ENCODE assay signal across 8 cellular contexts in genomic region chr2:31137211-31138036, GRCh38. TPM values are rescaled to one million over a fixed set of nuclear protein-coding genes. Genes with fewer than 3 reads are reported as not detected.
DNase-seq lines count a peak whose midpoint lies in the region; ATAC-seq, FAIRE-seq and TF ChIP-seq lines count a peak whose summit lies in the region.

No MANE protein-coding gene starts in this region.

- peak overlapping the region; percentile 90 for H3K4me2 ChIP-seq in A549

- H3K36me3 ChIP-seq in rectal smooth muscle tissue (ENCODE audit: control insufficient read depth, insufficient read depth, low read length): no peaks in the 10 kb centered on the region

- peaks cover 64% of the 10 kb centered on the region for H3K27me3 Mint-ChIP-seq in T-helper 17 cell

- TF ChIP-seq CTCF in A549 (IDR thresholded peaks at IDR 0.05) (no peak), GM13977 (IDR thresholded peaks at IDR 0.05; ENCODE audit: extremely low read depth, insufficient read depth, missing control alignments) (no peak)

- H3K9me3 ChIP-seq in A549 (no peaks in the 10 kb centered on the region), T-helper 17 cell (ENCODE audit: control insufficient read depth, low read length, poor library complexity, severe bottlenecking) (peaks cover 2% of the 10 kb centered on the region)

- POLR2A ChIA-PET in A549 (lab: Yijun Ruan, JAX) (interaction anchor here (1.0 to 1.5 kb wide), 5 partner anchors 14 to 426 kb away, joined by 3 to 5 read pairs (median 4); partner anchors contain the start of gene EHD3), HEK293T (lab: Yijun Ruan, JAX) (no interaction called here)

- TF ChIP-seq POLR2A in A549 (IDR thresholded peaks at IDR 0.05; ENCODE audit: low read length): no peak

- H3K4me3 ChIP-seq in A549: peak overlapping the region; percentile 63
- H3K4me3 ChIP-seq in rectal smooth muscle tissue (ENCODE audit: low read length): peak overlapping the region; percentile 61

- peak overlapping the region; percentile 76 for H3K4me3 Mint-ChIP-seq in T-helper 17 cell

- ATAC-seq in A549 (peak; percentile 54 to 60), T-helper 17 cell (no peak), HG03442 (IDR thresholded peaks at IDR 0.05; ENCODE audit: unreplicated experiment) (no peak)

- FAIRE-seq in A549 (lab: Jason Lieb, UNC): no peak

- H3K27me3 ChIP-seq in rectal smooth muscle tissue (ENCODE audit: control insufficient read depth, insufficient read depth, low read length): peaks cover 14% of the 10 kb centered on the region

- TF ChIP-seq EP300 in A549 (IDR thresholded peaks at IDR 0.05): no peak

- no peak overlapping the region for H3K27ac Mint-ChIP-seq in T-helper 17 cell

- H3K36me3 Mint-ChIP-seq in T-helper 17 cell (ENCODE audit: low read depth): peaks cover 4% of the 10 kb centered on the region

- TF ChIP-seq RAD21 in A549 (conservative IDR thresholded peaks at IDR 0.05 in 1 of 2, IDR thresholded peaks at IDR 0.05 in 1 of 2): 0 out of 5 replicates have a peak, but pooled peaks of 1 of the 2 experiments have one; percentile 2

- CTCF ChIA-PET in A549 (lab: Yijun Ruan, JAX): interaction anchor here (0.7 to 9.5 kb wide), 67 partner anchors 8 to 1029 kb away, joined by 3 to 102 read pairs (median 4); partner anchors contain the start of gene SLC30A6
- CTCF ChIA-PET in HEK293T (lab: Yijun Ruan, JAX): interaction anchor here (0.6 kb wide), 1 partner anchor 360 kb away, joined by 3 read pairs; no protein-coding TSS in a partner anchor

- no peak overlapping the region for H3K9ac ChIP-seq in rectal smooth muscle tissue (ENCODE audit: low read length)

- DNase-seq in A549 (ENCODE audit: low read depth in 1 of 2, low spot score in 1 of 2) (peak; percentile 66 to 72), GM13977 (ENCODE audit: low spot score) (peak; percentile 60), T-helper 17 cell (no peak), glomerular visceral epithelial cell (ENCODE audit: extremely low spot score) (peak; percentile 35), HEK293T (ENCODE audit: extremely low spot score) (no peak), KBM-7 (no peak)

- peaks cover 9% of the 10 kb centered on the region for H3K4me1 Mint-ChIP-seq in T-helper 17 cell

- H3K4me1 ChIP-seq in A549 (peaks cover 11% of the 10 kb centered on the region), rectal smooth muscle tissue (ENCODE audit: control insufficient read depth, insufficient read depth, low read length) (no peaks in the 10 kb centered on the region)

- under 1% methylated on average over 52 of the region's 72 CpGs for WGBS in A549 (ENCODE audit: missing lambda C conversion rate)

- in situ Hi-C loops in GM13977 (cut with MboI; ENCODE audit: low pct_unique_long_range_greater_than_20kb, low sequenced_read_pairs, unreplicated experiment) (no loop called here), KBM-7 (cut with MboI; ENCODE audit: low pct_unique_long_range_greater_than_20kb, low sequenced_read_pairs) (no loop called here)

- peak overlapping the region; percentile 79 to 88 for H3K27ac ChIP-seq in A549
- no peak overlapping the region for H3K27ac ChIP-seq in rectal smooth muscle tissue (ENCODE audit: low read depth, low read length)

TF ChIP-seq in A549, 52 proteins besides CTCF, POLR2A, EP300 and RAD21:
- TF ChIP-seq MAX (IDR thresholded peaks at IDR 0.05) (peak; percentile 16; the same call in 1 of the 2 replicates), FOSB (CRISPR knock-in tag; IDR thresholded peaks at IDR 0.05) (no peak), HDAC2 (IDR thresholded peaks at IDR 0.05) (peak; percentile 76), POLR2AphosphoS2 (conservative IDR thresholded peaks at IDR 0.05; ENCODE audit: low read length) (no peak), RNF2 (IDR thresholded peaks at IDR 0.05; ENCODE audit: borderline replicate concordance, low read depth) (peak; percentile 66; the same call in 1 of the 2 replicates), NR3C1 (IDR thresholded peaks at IDR 0.05) (no peak), RCOR1 (IDR thresholded peaks at IDR 0.05; ENCODE audit: low read depth, low read length) (no peak), PHF8 (IDR thresholded peaks at IDR 0.05; ENCODE audit: borderline replicate concordance, low read depth) (peak; percentile 45; the same call in 1 of the 2 replicates), HOXB5 (CRISPR knock-in tag; IDR thresholded peaks at IDR 0.05) (0 out of 2 replicates have a peak, but pooled peaks have one; percentile 44)

TF ChIP-seq in HEK293T, 16 proteins besides CTCF, POLR2A, EP300 and RAD21:
- TF ChIP-seq L3MBTL2 (conservative IDR thresholded peaks at IDR 0.05) (no peak), SUZ12 (IDR thresholded peaks at IDR 0.05) (no peak), TARDBP (IDR thresholded peaks at IDR 0.05) (no peak), HDGF (IDR thresholded peaks at IDR 0.05; ENCODE audit: borderline replicate concordance) (no peak), BHLHE40 (IDR thresholded peaks at IDR 0.05; ENCODE audit: borderline replicate concordance) (no peak), SP1 (IDR thresholded peaks at IDR 0.05) (no peak), ARNT (IDR thresholded peaks at IDR 0.05) (no peak), NFRKB (IDR thresholded peaks at IDR 0.05) (no peak), ELF4 (IDR thresholded peaks at IDR 0.05) (no peak), ZNF384 (IDR thresholded peaks at IDR 0.05) (no peak), CTBP1 (IDR thresholded peaks at IDR 0.05; ENCODE audit: borderline replicate concordance) (no peak), PKNOX1 (IDR thresholded peaks at IDR 0.05) (no peak), FOXM1 (IDR thresholded peaks at IDR 0.05; ENCODE audit: borderline replicate concordance) (no peak), LEF1 (IDR thresholded peaks at IDR 0.05; ENCODE audit: borderline replicate concordance) (no peak), FOXA1 (IDR thresholded peaks at IDR 0.05) (no peak), FOXK2 (IDR thresholded peaks at IDR 0.05) (no peak)

RNA-seq across cellular contexts. Expression of gene GALNT14, which starts 0.8 kb away (rescaled TPM):
- 34.4 and 40.1 TPM in 2 replicates for polyA plus RNA-seq in A549 (2011; rRNA removed)
- polyA plus RNA-seq in A549 (2012; cell fraction: cytosol; rRNA removed): 60.4 and 63.0 TPM in 2 replicates
- 93.1 and 104 TPM in 2 replicates for polyA plus RNA-seq in A549 (2012; cell fraction: nucleus; rRNA removed)
- polyA plus RNA-seq in A549 (2017; fragmentation: RNase III; extraction: RNeasy Plus Mini Kit Qiagen cat#74134 plus additional on column Dnase treatment): 38.3 to 48.0 TPM (median 40.0 TPM) in 3 replicates
- polyA minus RNA-seq in A549 (2011; rRNA and poly(A)+ RNA removed): 81.5 and 99.9 TPM in 2 replicates
- total RNA-seq in T-helper 17 cell: not detected

Comparison
In these comparisons a context has a peak if more than half of its experiments do, and no peak if none do; other contexts are left out.
1. ATAC-seq: peak in A549 (2 of 2); none in T-helper 17 cell (single experiment) and HG03442 (single experiment).
2. DNase-seq: peak in A549 (2 of 2), GM13977 (single experiment) and glomerular visceral epithelial cell (single experiment); none in T-helper 17 cell (0 of 3), HEK293T (single experiment) and KBM-7 (single experiment).